In genomic region chr6:7909323-7910276, GRCh38 we compare ENCODE assay signal across 1 cellular context.
TF ChIP-seq lines count a peak whose summit lies in the region.

No MANE protein-coding gene starts in this region.

TF ChIP-seq in HEK293, 187 proteins besides CTCF, POLR2A, EP300 and RAD21 (continued from another document and continues in another):
- no peak for TF ChIP-seq ZNF658 (tag by site-specific recombination; IDR thresholded peaks at IDR 0.05)
- no peak for TF ChIP-seq ZBTB49 (tag by site-specific recombination; IDR thresholded peaks at IDR 0.05; ENCODE audit: low read depth)
- peak; percentile 67 for TF ChIP-seq SP3 (tag by site-specific recombination; IDR thresholded peaks at IDR 0.05)
- TF ChIP-seq ZNF280D (tag by site-specific recombination; IDR thresholded peaks at IDR 0.05) = no peak
- TF ChIP-seq ZBTB17 (tag by site-specific recombination; IDR thresholded peaks at IDR 0.05) = no peak
- TF ChIP-seq ZNF623 (tag by site-specific recombination; IDR thresholded peaks at IDR 0.05) = no peak
- no peak for TF ChIP-seq ZNF175 (tag by site-specific recombination; IDR thresholded peaks at IDR 0.05)
- no peak for TF ChIP-seq ZNF174 (tag by site-specific recombination; IDR thresholded peaks at IDR 0.05)
- TF ChIP-seq ZNF140 (tag by site-specific recombination; IDR thresholded peaks at IDR 0.05) = no peak
- TF ChIP-seq PRDM4 (tag by site-specific recombination; IDR thresholded peaks at IDR 0.05) = no peak
- peak; percentile 65 for TF ChIP-seq ZEB2 (tag by site-specific recombination; IDR thresholded peaks at IDR 0.05)
- TF ChIP-seq ZNF146 (tag by site-specific recombination; IDR thresholded peaks at IDR 0.05) = 0 out of 2 replicates have a peak, but pooled peaks have one; percentile 4
- no peak for TF ChIP-seq ZNF23 (tag by site-specific recombination; IDR thresholded peaks at IDR 0.05; ENCODE audit: borderline replicate concordance)
- no peak for TF ChIP-seq ZNF701 (tag by site-specific recombination; IDR thresholded peaks at IDR 0.05)
- TF ChIP-seq ATF2 (tag by site-specific recombination; IDR thresholded peaks at IDR 0.05; ENCODE audit: low read depth) = no peak
- no peak for TF ChIP-seq INSM2 (tag by site-specific recombination; IDR thresholded peaks at IDR 0.05)
- no peak for TF ChIP-seq ZNF549 (tag by site-specific recombination; IDR thresholded peaks at IDR 0.05)
- TF ChIP-seq ZNF785 (tag by site-specific recombination; IDR thresholded peaks at IDR 0.05) = no peak
- no peak for TF ChIP-seq ZNF518A (tag by site-specific recombination; conservative IDR thresholded peaks at IDR 0.05; ENCODE audit: low read depth)
- TF ChIP-seq ZBTB26 (tag by site-specific recombination; optimal IDR thresholded peaks at IDR 0.05) = peak; percentile 93
- TF ChIP-seq ZNF621 (tag by site-specific recombination; IDR thresholded peaks at IDR 0.05) = no peak
- TF ChIP-seq REPIN1 (tag by site-specific recombination; IDR thresholded peaks at IDR 0.05; ENCODE audit: low read depth) = no peak
- no peak for TF ChIP-seq ZNF555 (tag by site-specific recombination; conservative IDR thresholded peaks at IDR 0.05)
- TF ChIP-seq SETDB1 (IDR thresholded peaks at IDR 0.05; ENCODE audit: insufficient read length, low read length) = no peak
- no peak for TF ChIP-seq ZNF544 (tag by site-specific recombination; IDR thresholded peaks at IDR 0.05)
- TF ChIP-seq SCRT2 (tag by site-specific recombination; IDR thresholded peaks at IDR 0.05) = peak; percentile 79; the same call in 1 of the 2 replicates
- no peak for TF ChIP-seq ZNF777 (tag by site-specific recombination; IDR thresholded peaks at IDR 0.05; ENCODE audit: borderline replicate concordance)
- no peak for TF ChIP-seq ZNF558 (tag by site-specific recombination; IDR thresholded peaks at IDR 0.05)
- no peak for TF ChIP-seq ZNF791 (tag by site-specific recombination; IDR thresholded peaks at IDR 0.05)
- TF ChIP-seq ZNF626 (tag by site-specific recombination; IDR thresholded peaks at IDR 0.05) = no peak
- TF ChIP-seq GLIS2 (tag by site-specific recombination; IDR thresholded peaks at IDR 0.05) = peak; percentile 93
- peak; percentile 46; the same call in 1 of the 2 replicates for TF ChIP-seq EGR2 (tag by site-specific recombination; IDR thresholded peaks at IDR 0.05; ENCODE audit: low read depth)
- peak; percentile 48 for TF ChIP-seq KLF1 (tag by site-specific recombination; IDR thresholded peaks at IDR 0.05)
- TF ChIP-seq ZSCAN5A (tag by site-specific recombination; IDR thresholded peaks at IDR 0.05) = no peak
- TF ChIP-seq ZNF513 (tag by site-specific recombination; IDR thresholded peaks at IDR 0.05) = no peak
- no peak for TF ChIP-seq ZNF292 (tag by site-specific recombination; IDR thresholded peaks at IDR 0.05; ENCODE audit: borderline replicate concordance, low read depth)
- no peak for TF ChIP-seq ZNF10 (tag by site-specific recombination; IDR thresholded peaks at IDR 0.05)
- TF ChIP-seq GLIS1 (tag by site-specific recombination; IDR thresholded peaks at IDR 0.05) = peak; percentile 47; the same call in 1 of the 2 replicates
- TF ChIP-seq ZFP3 (tag by site-specific recombination; IDR thresholded peaks at IDR 0.05; ENCODE audit: low read depth) = no peak
